11 cellular contexts compared by ENCODE assay signal in the genomic region with DNA sequence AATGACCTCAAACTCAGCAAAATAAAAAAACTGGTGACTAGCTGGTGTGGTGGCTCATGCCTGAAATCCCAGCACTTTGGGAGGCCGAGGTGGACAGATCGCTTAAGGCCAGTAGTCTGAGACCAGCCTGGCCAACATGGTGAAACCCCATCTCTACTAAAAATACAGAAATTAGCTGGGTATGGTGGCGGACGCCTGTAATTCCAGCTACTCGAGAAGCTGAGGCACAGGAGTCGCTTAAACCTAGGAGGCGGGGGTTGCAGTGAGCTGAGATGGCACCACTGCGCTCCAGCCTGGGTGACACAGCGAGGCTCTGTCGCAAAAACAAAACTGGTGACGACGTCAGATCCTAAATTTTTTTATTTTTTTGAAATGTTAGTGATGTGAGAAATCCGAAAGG.
DNase-seq lines count a peak whose midpoint lies in the region; ATAC-seq and TF ChIP-seq lines count a peak whose summit lies in the region.
"Had no signal": no experiment of that assay in that cellular context is flagged by ENCODE, and none has a peak within 500 bp of the region (broad histone marks: within the 10 kb centered on the region; RNA-seq: fewer than 3 reads in every experiment).

No MANE protein-coding gene starts in this region.

- H3K27me3 Mint-ChIP-seq in MCF 10A (ENCODE audit: insufficient read depth, unreplicated experiment) (no peaks in the 10 kb centered on the region), endodermal cell (ENCODE audit: insufficient read depth) (peaks cover 6% of the 10 kb centered on the region), neural progenitor cell (ENCODE audit: insufficient read depth, low read depth) (peaks cover 17% of the 10 kb centered on the region)

- H3K9ac ChIP-seq in endodermal cell (ENCODE audit: extremely low read depth, low read length, poor library complexity, severe bottlenecking) (no peak overlapping the region), neural progenitor cell (no peak overlapping the region)

- no peak for TF ChIP-seq POLR2A in breast epithelium (IDR thresholded peaks at IDR 0.05)

- intact Hi-C loops in breast epithelium (cut with DNase I; ENCODE audit: low total_unique reads) (no loop called here), MCF 10A (cut with micrococcal nuclease) (no loop called here)

- TF ChIP-seq CTCF in breast epithelium (IDR thresholded peaks at IDR 0.05) (no peak), MCF 10A (IDR thresholded peaks at IDR 0.05; ENCODE audit: unreplicated experiment) (no peak), endodermal cell (conservative IDR thresholded peaks at IDR 0.05) (no peak), neural progenitor cell (IDR thresholded peaks at IDR 0.05) (no peak)

- no peaks in the 10 kb centered on the region for H3K9me3 Mint-ChIP-seq in MCF 10A (ENCODE audit: unreplicated experiment)
- H3K9me3 Mint-ChIP-seq in endodermal cell: no peaks in the 10 kb centered on the region
- no peaks in the 10 kb centered on the region for H3K9me3 Mint-ChIP-seq in neural progenitor cell

- H3K9me3 ChIP-seq in breast epithelium (no peaks in the 10 kb centered on the region), endodermal cell (ENCODE audit: control insufficient read depth, low read length) (no peaks in the 10 kb centered on the region), neural progenitor cell (ENCODE audit: low read depth) (no peaks in the 10 kb centered on the region)

- H3K4me1 ChIP-seq in breast epithelium (peaks cover 30 to 35% of the 10 kb centered on the region in 2 donors), endodermal cell (ENCODE audit: control insufficient read depth, insufficient read depth, low read length) (peaks cover 17% of the 10 kb centered on the region), neural progenitor cell (peaks cover 32% of the 10 kb centered on the region), urinary bladder (ENCODE audit: insufficient read depth) (peaks cover 2% of the 10 kb centered on the region)

- H3F3A ChIP-seq in neural progenitor cell (ENCODE audit: low read depth): peaks cover 19% of the 10 kb centered on the region

- H3K4me3 ChIP-seq in breast epithelium: no peak overlapping the region
- no peak overlapping the region for H3K4me3 ChIP-seq in endodermal cell (ENCODE audit: low read length)
- no peak overlapping the region for H3K4me3 ChIP-seq in neural progenitor cell
- no peak overlapping the region for H3K4me3 ChIP-seq in urinary bladder (ENCODE audit: low read depth, low read length)

- POLR2A ChIA-PET in MCF 10A (lab: Yijun Ruan, JAX): interaction anchor here (0.8 to 12.7 kb wide), 6 partner anchors 14 to 96 kb away, joined by 3 to 473 read pairs (median 17); partner anchors contain the start of gene TOB1

- no peak overlapping the region for H3K4me3 Mint-ChIP-seq in MCF 10A (ENCODE audit: unreplicated experiment)
- H3K4me3 Mint-ChIP-seq in endodermal cell: no peak overlapping the region
- H3K4me3 Mint-ChIP-seq in neural progenitor cell: no peak overlapping the region

- no peak for ATAC-seq in HG03139 (IDR thresholded peaks at IDR 0.05; ENCODE audit: unreplicated experiment)
- ATAC-seq in GM21717 (IDR thresholded peaks at IDR 0.05; ENCODE audit: unreplicated experiment): no peak

- H3K79me2 ChIP-seq in neural progenitor cell (ENCODE audit: low read depth): no peaks in the 10 kb centered on the region

- H3K27me3 ChIP-seq in breast epithelium (no peaks in the 10 kb centered on the region), endodermal cell (ENCODE audit: control insufficient read depth, insufficient read depth, low read length, poor library complexity, severe bottlenecking) (no peaks in the 10 kb centered on the region), neural progenitor cell (peaks cover 16% of the 10 kb centered on the region)

- H3K36me3 ChIP-seq in breast epithelium: no peaks in the 10 kb centered on the region
- H3K36me3 ChIP-seq in endodermal cell (ENCODE audit: control insufficient read depth, insufficient read depth, low read length): no peaks in the 10 kb centered on the region
- no peaks in the 10 kb centered on the region for H3K36me3 ChIP-seq in neural progenitor cell
- no peaks in the 10 kb centered on the region for H3K36me3 ChIP-seq in urinary bladder (ENCODE audit: insufficient read depth)

- H2AFZ ChIP-seq in neural progenitor cell (replicated peaks): peak overlapping the region; percentile 3

- no peak for DNase-seq in breast epithelium (ENCODE audit: low spot score in 2 of 2)
- no peak for DNase-seq in MCF 10A (ENCODE audit: unreplicated experiment)
- DNase-seq in endodermal cell: no peak
- DNase-seq in neural progenitor cell (ENCODE audit: low spot score): no peak
- DNase-seq in NCI-H2107 (lab: John Stamatoyannopoulos, UW): no peak
- DNase-seq: activated CD4-positive, alpha-beta T cell treated with anti-CD3 and anti-CD28 coated beads for 1 hour; foreskin melanocyte; stimulated activated CD4-positive, alpha-beta T cell treated with anti-CD3 and anti-CD28 coated beads, Interleukin-4, amount 100 ng/mL, for 1 hour had no signal

- CTCF ChIA-PET in MCF 10A (lab: Yijun Ruan, JAX): interaction anchor here (0.6 to 12.2 kb wide), 11 partner anchors 9 to 164 kb away, joined by 3 to 429 read pairs (median 8); partner anchors contain the start of gene TOB1

- peaks cover 35% of the 10 kb centered on the region for H3K4me1 Mint-ChIP-seq in MCF 10A (ENCODE audit: insufficient read depth, unreplicated experiment)
- peaks cover 17% of the 10 kb centered on the region for H3K4me1 Mint-ChIP-seq in endodermal cell
- H3K4me1 Mint-ChIP-seq in neural progenitor cell: peaks cover 33% of the 10 kb centered on the region

- H4K20me1 ChIP-seq in neural progenitor cell (ENCODE audit: low read depth): no peaks in the 10 kb centered on the region

- peak overlapping the region; percentile 89 to 94 for H3K27ac ChIP-seq in breast epithelium
- peak overlapping the region; percentile 11 for H3K27ac ChIP-seq in endodermal cell (ENCODE audit: low read depth, low read length)
- no peak overlapping the region for H3K27ac ChIP-seq in neural progenitor cell
- peak overlapping the region; percentile 14 for H3K27ac ChIP-seq in urinary bladder (ENCODE audit: low read depth)

- H3K36me3 Mint-ChIP-seq in MCF 10A (ENCODE audit: insufficient read depth, unreplicated experiment) (peaks cover 6% of the 10 kb centered on the region), endodermal cell (ENCODE audit: low read depth) (no peaks in the 10 kb centered on the region), neural progenitor cell (no peaks in the 10 kb centered on the region)

- no peak overlapping the region for H3K4me2 ChIP-seq in neural progenitor cell

- BruUV-seq in MCF 10A (replicated peaks; lab: Mats Ljungman, UMichigan): no TSS peak

- no peak overlapping the region for H3K27ac Mint-ChIP-seq in MCF 10A (ENCODE audit: low read depth, unreplicated experiment)
- no peak overlapping the region for H3K27ac Mint-ChIP-seq in endodermal cell
- H3K27ac Mint-ChIP-seq in neural progenitor cell: peak overlapping the region; percentile 63

- 95 to 96% methylated on average over 8 to 13 of the region's 13 CpGs for WGBS in endodermal cell (ENCODE audit: insufficient coverage in 1 of 2, insufficient read length in 1 of 2), 2 experiments
- WGBS in urinary bladder: 90% methylated on average over 13 of the region's 13 CpGs
